Comparison of ENCODE assay signal across 8 cellular contexts in genomic region chr1:3491291-3492246, GRCh38.
DNase-seq lines count a peak whose midpoint lies in the region; ATAC-seq and TF ChIP-seq lines count a peak whose summit lies in the region.

No MANE protein-coding gene starts in this region.

- no peaks in the 10 kb centered on the region for H3K36me3 Mint-ChIP-seq in activated T-cell treated with anti-CD3 and anti-CD28 coated beads, Interleukin-2, amount 50 U/mL, for 24 hours (ENCODE audit: low read depth)
- peaks cover 16% of the 10 kb centered on the region for H3K36me3 Mint-ChIP-seq in nephron progenitor cell (ENCODE audit: low read depth)

- H3K27me3 Mint-ChIP-seq in activated T-cell treated with anti-CD3 and anti-CD28 coated beads, Interleukin-2, amount 50 U/mL, for 24 hours = no peaks in the 10 kb centered on the region
- H3K27me3 Mint-ChIP-seq in nephron progenitor cell (ENCODE audit: low read depth, poor library complexity) = peaks cover 4% of the 10 kb centered on the region

- DNase-seq in GM10266 (ENCODE audit: extremely low spot score) = peak; percentile 92
- DNase-seq in OCI-M2 (lab: John Stamatoyannopoulos, UW; ENCODE audit: unreplicated experiment) = peak; percentile 2
- DNase-seq in activated T-cell treated with anti-CD3 and anti-CD28 coated beads, Interleukin-2, amount 50 U/mL, for 24 hours = peak; percentile 92
- DNase-seq in fibroblast of gingiva (ENCODE audit: low read depth) = peak; percentile 23
- DNase-seq in nephron progenitor cell = peak; percentile 94
- DNase-seq in stimulated activated naive CD4-positive, alpha-beta T cell treated with Interleukin-2 at 50 U/mL for 16 hours (lab: John Stamatoyannopoulos, UW) = peak; percentile 73

- H3K4me1 Mint-ChIP-seq in activated T-cell treated with anti-CD3 and anti-CD28 coated beads, Interleukin-2, amount 50 U/mL, for 24 hours (ENCODE audit: low read depth) = peaks cover 5% of the 10 kb centered on the region
- peaks cover 5% of the 10 kb centered on the region for H3K4me1 Mint-ChIP-seq in nephron progenitor cell

- H3K4me3 Mint-ChIP-seq in activated T-cell treated with anti-CD3 and anti-CD28 coated beads, Interleukin-2, amount 50 U/mL, for 24 hours = peak overlapping the region; percentile 61
- peak overlapping the region; percentile 69 for H3K4me3 Mint-ChIP-seq in nephron progenitor cell

- H3K27ac Mint-ChIP-seq in activated T-cell treated with anti-CD3 and anti-CD28 coated beads, Interleukin-2, amount 50 U/mL, for 24 hours = no peak overlapping the region
- H3K27ac Mint-ChIP-seq in nephron progenitor cell = no peak overlapping the region

- ATAC-seq in HG03025 (IDR thresholded peaks at IDR 0.05; ENCODE audit: low FRiP score, unreplicated experiment) (peak; percentile 61), GM21360 (IDR thresholded peaks at IDR 0.05; ENCODE audit: unreplicated experiment) (no peak)

- H3K9me3 Mint-ChIP-seq in activated T-cell treated with anti-CD3 and anti-CD28 coated beads, Interleukin-2, amount 50 U/mL, for 24 hours = peaks cover 13% of the 10 kb centered on the region
- H3K9me3 Mint-ChIP-seq in nephron progenitor cell = peaks cover 19% of the 10 kb centered on the region

- TF ChIP-seq CTCF in GM10266 (IDR thresholded peaks at IDR 0.05; ENCODE audit: control insufficient read depth, insufficient read depth, low read depth, missing control alignments) = peak; percentile 94
- TF ChIP-seq CTCF in nephron progenitor cell (IDR thresholded peaks at IDR 0.05) = peak; percentile 100

Comparison
In these comparisons a context has a peak if more than half of its experiments do, and no peak if none do; other contexts are left out.
1. DNase-seq: peak in every context shown above with its lines; median percentile 94 in nephron progenitor cell; 92 in GM10266; 92 in activated T-cell treated with anti-CD3 and anti-CD28 coated beads, Interleukin-2, amount 50 U/mL, for 24 hours; 73 in stimulated activated naive CD4-positive, alpha-beta T cell treated with Interleukin-2 at 50 U/mL for 16 hours; 23 in fibroblast of gingiva; 2 in OCI-M2.